13 cellular contexts compared by ENCODE assay signal in the genomic region with DNA sequence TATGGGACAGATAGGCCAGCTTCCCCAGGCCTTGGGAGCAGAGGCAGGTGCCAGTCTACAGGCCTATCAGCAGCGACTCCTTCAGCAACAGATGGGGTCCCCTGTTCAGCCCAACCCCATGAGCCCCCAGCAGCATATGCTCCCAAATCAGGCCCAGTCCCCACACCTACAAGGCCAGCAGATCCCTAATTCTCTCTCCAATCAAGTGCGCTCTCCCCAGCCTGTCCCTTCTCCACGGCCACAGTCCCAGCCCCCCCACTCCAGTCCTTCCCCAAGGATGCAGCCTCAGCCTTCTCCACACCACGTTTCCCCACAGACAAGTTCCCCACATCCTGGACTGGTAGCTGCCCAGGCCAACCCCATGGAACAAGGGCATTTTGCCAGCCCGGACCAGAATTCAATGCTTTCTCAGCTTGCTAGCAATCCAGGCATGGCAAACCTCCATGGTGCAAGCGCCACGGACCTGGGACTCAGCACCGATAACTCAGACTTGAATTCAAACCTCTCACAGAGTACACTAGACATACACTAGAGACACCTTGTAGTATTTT. TPM values are rescaled to one million over a fixed set of nuclear protein-coding genes. Genes with fewer than 3 reads are reported as not detected.
DNase-seq lines count a peak whose midpoint lies in the region; ATAC-seq and TF ChIP-seq lines count a peak whose summit lies in the region.
"Had no signal": no experiment of that assay in that cellular context is flagged by ENCODE, and none has a peak within 500 bp of the region (broad histone marks: within the 10 kb centered on the region; RNA-seq: fewer than 3 reads in every experiment).

No MANE protein-coding gene starts in this region.

- H3K36me3 Mint-ChIP-seq in endothelial cell (ENCODE audit: low read depth, unreplicated experiment): peaks cover 39% of the 10 kb centered on the region

- peak overlapping the region; percentile 76 for H3K4me3 Mint-ChIP-seq in endothelial cell (ENCODE audit: unreplicated experiment)
- H3K4me3 Mint-ChIP-seq: activated CD4-positive, alpha-beta memory T cell treated with anti-CD3 and anti-CD28 coated beads for 36 hours; CD4-positive, CD25-positive, alpha-beta regulatory T cell had no signal

- no peaks in the 10 kb centered on the region for H3K9me3 Mint-ChIP-seq in endothelial cell (ENCODE audit: unreplicated experiment)
- H3K9me3 Mint-ChIP-seq: activated CD4-positive, alpha-beta memory T cell treated with anti-CD3 and anti-CD28 coated beads for 36 hours; CD4-positive, CD25-positive, alpha-beta regulatory T cell had no signal

- H3K27me3 Mint-ChIP-seq in endothelial cell (ENCODE audit: unreplicated experiment): peaks cover 19% of the 10 kb centered on the region
- H3K27me3 Mint-ChIP-seq: activated CD4-positive, alpha-beta memory T cell treated with anti-CD3 and anti-CD28 coated beads for 36 hours; CD4-positive, CD25-positive, alpha-beta regulatory T cell had no signal

- intact Hi-C loops in ovary (cut with DNase I) (no loop called here), vagina (cut with DNase I) (no loop called here)

- WGBS in ovary, 3 donors: 55 to 61% (median 60%) methylated on average over 8 of the region's 8 CpGs

- CTCF ChIA-PET in RWPE1 (lab: Yijun Ruan, JAX): no interaction called here

- no peak for ATAC-seq in HG03432 (IDR thresholded peaks at IDR 0.05; ENCODE audit: unreplicated experiment)
- ATAC-seq: left colon had no signal

- TF ChIP-seq POLR2A in ovary (IDR thresholded peaks at IDR 0.05) (no peak), vagina (IDR thresholded peaks at IDR 0.05) (no peak)

- H3K27me3 ChIP-seq in BLaER1: no peaks in the 10 kb centered on the region
- H3K27me3 ChIP-seq in ovary: no peaks in the 10 kb centered on the region
- no peaks in the 10 kb centered on the region for H3K27me3 ChIP-seq in vagina

- peaks cover 77% of the 10 kb centered on the region for H3K36me3 ChIP-seq in BLaER1
- H3K36me3 ChIP-seq in ovary: no peaks in the 10 kb centered on the region
- peaks cover 7 to 54% of the 10 kb centered on the region in 2 donors for H3K36me3 ChIP-seq in vagina

- TF ChIP-seq EP300 in ovary (IDR thresholded peaks at IDR 0.05): no peak

- H3K27ac ChIP-seq in BLaER1 (peak overlapping the region; percentile 57), RWPE1 (peak overlapping the region; percentile 32), ovary (no peak overlapping the region), vagina (no peak overlapping the region)
- H3K27ac ChIP-seq: PC-9 had no signal

- DNase-seq in RWPE1 (ENCODE audit: low spot score): no peak
- no peak for DNase-seq in endothelial cell (ENCODE audit: low spot score)
- peak; percentile 37 to 69 (median 52) for DNase-seq in ovary
- no peak for DNase-seq in vagina (ENCODE audit: extremely low spot score in 2 of 2)
- DNase-seq in AG08395 (ENCODE audit: low spot score): no peak
- DNase-seq in NCI-H774 (lab: John Stamatoyannopoulos, UW): no peak
- DNase-seq: activated CD4-positive, alpha-beta memory T cell treated with anti-CD3 and anti-CD28 coated beads for 36 hours; CD4-positive, CD25-positive, alpha-beta regulatory T cell; NCI-H2227 treated with DMSO at 0.1 percent for 48 hours; PC-9 had no signal

- peaks cover 31% of the 10 kb centered on the region for H3K4me1 Mint-ChIP-seq in endothelial cell (ENCODE audit: unreplicated experiment)

- H3K4me2 ChIP-seq in BLaER1: peak overlapping the region; percentile 56
- H3K4me2 ChIP-seq: PC-9 had no signal

- H4K20me1 ChIP-seq in BLaER1: peaks cover 53% of the 10 kb centered on the region

- no peak overlapping the region for H3K4me3 ChIP-seq in BLaER1
- H3K4me3 ChIP-seq in ovary: no peak overlapping the region
- H3K4me3 ChIP-seq in vagina: no peak overlapping the region
- H3K4me3 ChIP-seq: PC-9 had no signal

- POLR2A ChIA-PET in RWPE1 (lab: Yijun Ruan, JAX; ENCODE audit: low non-redundant PET): no interaction called here

- H3K9me3 ChIP-seq in BLaER1 (no peaks in the 10 kb centered on the region), ovary (no peaks in the 10 kb centered on the region), vagina (no peaks in the 10 kb centered on the region)

- H3K4me1 ChIP-seq in BLaER1 (peaks cover 61% of the 10 kb centered on the region), ovary (ENCODE audit: insufficient read depth) (no peaks in the 10 kb centered on the region), vagina (peaks cover 7% of the 10 kb centered on the region)

- peak overlapping the region; percentile 4; the same call in 1 of the 2 replicates for H3K9ac ChIP-seq in BLaER1

- peak overlapping the region; percentile 36 for H3K27ac Mint-ChIP-seq in endothelial cell (ENCODE audit: unreplicated experiment)

- TF ChIP-seq CTCF in RWPE1 (conservative IDR thresholded peaks at IDR 0.05; ENCODE audit: low read depth): no peak
- TF ChIP-seq CTCF in endothelial cell (IDR thresholded peaks at IDR 0.05; ENCODE audit: unreplicated experiment): no peak
- no peak for TF ChIP-seq CTCF in ovary (IDR thresholded peaks at IDR 0.05)
- no peak for TF ChIP-seq CTCF in vagina (IDR thresholded peaks at IDR 0.05)

RNA-seq across cellular contexts. Expression of a gene that starts 26.6 kb away (rescaled TPM):
- 20.1 TPM for total RNA-seq in endothelial cell (ENCODE audit: unreplicated experiment)
- total RNA-seq in ovary: 10 to 100 TPM in 6 of 7 donors, 1 to 10 TPM in 1; 8.9 to 32.1 (median 25.6) TPM
- 10 to 100 TPM; 14.8 to 20.7 TPM for polyA plus RNA-seq in ovary
- total RNA-seq in vagina: 11.8 TPM

Comparison
In these comparisons a context has a peak if more than half of its experiments do, and no peak if none do; other contexts are left out.
1. H3K27ac ChIP-seq: peak in BLaER1 (single experiment) and RWPE1 (single experiment); none in ovary (0 of 2) and vagina (single experiment).
2. DNase-seq: peak in ovary (5 of 5); none in RWPE1 (single experiment), endothelial cell (single experiment), vagina (0 of 2), AG08395 (single experiment) and NCI-H774 (single experiment).